Comparison of ENCODE assay signal across 7 cellular contexts in genomic region chr13:19601749-19602725, GRCh38. TPM values are rescaled to one million over a fixed set of nuclear protein-coding genes. Genes with fewer than 3 reads are reported as not detected.
A peak's percentile ranks its signal among the peaks of the same experiment; 100 is the strongest.
DNase-seq lines count a peak whose midpoint lies in the region; ATAC-seq and TF ChIP-seq lines count a peak whose summit lies in the region.

No MANE protein-coding gene starts in this region.

- peak in 60 of 76 experiments; percentile 4 to 63 (median 34) for DNase-seq in HUDEP-2 (lab: John Stamatoyannopoulos, UW; ENCODE audit: unreplicated experiment in 76 of 76)
- peak; percentile 82 for DNase-seq in SW480 (ENCODE audit: low spot score)
- no peak for DNase-seq in chondrocyte (ENCODE audit: low spot score)
- peak in 1 of 3 donors; percentile 48 for DNase-seq in right lobe of liver
- peak; percentile 65 for DNase-seq in stimulated activated naive CD8-positive, alpha-beta T cell treated with anti-CD3 and anti-CD28 coated beads, Interleukin-15, Interleukin-2, amounts not matched to agents 100 U/mL and 50 U/mL, for 24 hours

- H3K27me3 ChIP-seq in right lobe of liver: peaks cover 0 to 13% of the 10 kb centered on the region in 2 donors

- H3K27ac ChIP-seq in right lobe of liver: no peak overlapping the region

- no peaks in the 10 kb centered on the region for H3K4me1 ChIP-seq in right lobe of liver

- TF ChIP-seq CTCF in GM12873 (IDR thresholded peaks at IDR 0.05; ENCODE audit: insufficient read depth, low read depth, low read length, missing control alignments): peak; percentile 47
- TF ChIP-seq CTCF in chondrocyte (IDR thresholded peaks at IDR 0.05): peak; percentile 56
- peak in 1 of 4 donors; percentile 29 for TF ChIP-seq CTCF in right lobe of liver (IDR thresholded peaks at IDR 0.05)

- no peak for TF ChIP-seq POLR2A in right lobe of liver (IDR thresholded peaks at IDR 0.05)

- WGBS in right lobe of liver (ENCODE audit: insufficient coverage, low coverage, low lambda C conversion rate, missing lambda C conversion rate): 1% methylated on average over 20 of the region's 108 CpGs

- intact Hi-C loops in right lobe of liver (cut with DNase I): no loop called here

- no peaks in the 10 kb centered on the region for H3K36me3 ChIP-seq in right lobe of liver

- H3K4me1 Mint-ChIP-seq in chondrocyte (ENCODE audit: low read depth): peaks cover 5% of the 10 kb centered on the region

- H3K4me3 Mint-ChIP-seq in chondrocyte (ENCODE audit: unreplicated experiment): peak overlapping the region; percentile 69

- ATAC-seq in GM21447 (IDR thresholded peaks at IDR 0.05; ENCODE audit: unreplicated experiment): peak; percentile 78
- ATAC-seq in right lobe of liver: peak; percentile 71 to 81 (median 76)
- peak; percentile 90 for ATAC-seq in stimulated activated naive CD8-positive, alpha-beta T cell treated with anti-CD3 and anti-CD28 coated beads, Interleukin-15, Interleukin-2, amounts not matched to agents 100 U/mL and 50 U/mL, for 24 hours

- H3K9me3 Mint-ChIP-seq in chondrocyte (ENCODE audit: low read depth): no peaks in the 10 kb centered on the region

- H3K27ac Mint-ChIP-seq in chondrocyte (ENCODE audit: unreplicated experiment): no peak overlapping the region

- peak overlapping the region; percentile 42 to 56 (median 46) for H3K4me3 ChIP-seq in right lobe of liver

- H3K36me3 Mint-ChIP-seq in chondrocyte (ENCODE audit: low read depth): no peaks in the 10 kb centered on the region

- H3K27me3 Mint-ChIP-seq in chondrocyte (ENCODE audit: low read depth): no peaks in the 10 kb centered on the region

- peaks cover 0 to 4% (median 0%) of the 10 kb centered on the region in 4 donors for H3K9me3 ChIP-seq in right lobe of liver

RNA-seq across cellular contexts. Expression of gene MPHOSPH8, which starts 31.4 kb away (rescaled TPM):
- total RNA-seq in chondrocyte: 24.1 to 29.4 TPM (median 24.7 TPM) in 3 replicates
- total RNA-seq in right lobe of liver: 10 to 100 TPM in 4 of 6 experiments, 1 to 10 TPM in 2; 7.3 to 15.4 (median 10.2) TPM

RNA-seq across cellular contexts. Expression of gene TPTE2, which starts 40.7 kb away (rescaled TPM):
- total RNA-seq in chondrocyte (not detected in 3 replicates), right lobe of liver (not detected)
